Comparison of ENCODE assay signal across 24 cellular contexts in the genomic region with DNA sequence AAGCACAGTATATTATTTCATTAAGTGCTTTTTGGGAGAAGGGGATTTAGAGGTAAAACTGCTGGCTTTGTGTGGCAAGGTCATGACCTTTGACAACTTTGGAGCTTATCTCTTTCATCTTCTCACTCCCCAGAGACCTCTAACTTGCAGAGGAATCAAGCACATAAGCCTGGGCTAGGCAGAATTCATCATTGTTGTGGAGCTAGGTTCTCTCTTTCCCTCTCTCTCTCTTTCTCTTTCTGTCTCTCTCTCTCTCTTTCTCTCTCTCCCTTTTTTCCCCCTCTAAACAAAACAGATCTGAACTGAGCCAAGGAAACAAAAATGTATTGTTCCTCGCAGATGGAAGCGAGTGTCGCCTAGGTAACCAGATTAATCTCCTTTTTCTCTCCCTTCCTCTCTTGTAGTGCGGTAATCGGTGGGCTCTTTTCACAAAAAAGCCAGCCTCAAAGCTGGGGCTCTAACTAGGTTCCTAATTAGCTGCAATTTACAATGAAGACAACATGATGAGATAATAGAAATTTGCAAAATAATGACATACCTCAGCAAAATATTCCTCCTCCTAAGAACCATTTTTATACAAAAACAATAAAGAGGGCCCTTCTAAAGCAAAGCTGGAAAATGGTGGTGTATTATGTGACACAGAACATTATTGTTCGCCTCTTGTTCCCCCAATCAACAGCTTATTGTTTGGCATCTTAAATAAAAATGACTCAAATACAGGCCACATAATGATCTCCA.
A peak's percentile ranks its signal among the peaks of the same experiment; 100 is the strongest.
DNase-seq lines count a peak whose midpoint lies in the region; ATAC-seq and TF ChIP-seq lines count a peak whose summit lies in the region.
"Had no signal": no experiment of that assay in that cellular context is flagged by ENCODE, and none has a peak within 500 bp of the region (broad histone marks: within the 10 kb centered on the region; RNA-seq: fewer than 3 reads in every experiment).

No MANE protein-coding gene starts in this region.

- WGBS in ectodermal cell, 2 experiments = 18 to 19% methylated on average over 6 of the region's 6 CpGs

- H3K9me3 ChIP-seq in ectodermal cell (ENCODE audit: control insufficient read depth, low read length) = no peaks in the 10 kb centered on the region
- H3K9me3 ChIP-seq: BLaER1, lower lobe of right lung, pancreas, uterus had no signal

- H3K27me3 Mint-ChIP-seq in neural crest cell (ENCODE audit: low read depth) = no peaks in the 10 kb centered on the region
- H3K27me3 Mint-ChIP-seq: activated naive CD4-positive, alpha-beta T cell treated with anti-CD3 and anti-CD28 coated beads, Interleukin-2, amount 10 ng/mL, durations not matched to agents 7 days and 5 days had no signal

- peaks cover 10% of the 10 kb centered on the region for H3K9me3 Mint-ChIP-seq in neural crest cell
- H3K9me3 Mint-ChIP-seq: H9 had no signal

- TF ChIP-seq CTCF in neural crest cell (conservative IDR thresholded peaks at IDR 0.05) = no peak
- no peak for TF ChIP-seq CTCF in GM20000 (IDR thresholded peaks at IDR 0.05; ENCODE audit: extremely low read depth, missing control alignments)

- ATAC-seq in GM19328 (IDR thresholded peaks at IDR 0.05; ENCODE audit: unreplicated experiment) = no peak
- ATAC-seq: lower lobe of right lung, Panc1, pancreas had no signal

- no peaks in the 10 kb centered on the region for H3K36me3 ChIP-seq in ectodermal cell (ENCODE audit: control insufficient read depth, insufficient read depth, low read length)
- H3K36me3 ChIP-seq: BLaER1, lower lobe of right lung, pancreas, uterus had no signal

- H3K36me3 Mint-ChIP-seq in neural crest cell (ENCODE audit: low read depth) = peaks cover 8% of the 10 kb centered on the region
- H3K36me3 Mint-ChIP-seq: activated naive CD4-positive, alpha-beta T cell treated with anti-CD3 and anti-CD28 coated beads, Interleukin-2, amount 10 ng/mL, durations not matched to agents 7 days and 5 days had no signal

- no peaks in the 10 kb centered on the region for H3K27me3 ChIP-seq in ectodermal cell (ENCODE audit: control insufficient read depth, insufficient read depth, low read length, poor library complexity, severe bottlenecking)
- H3K27me3 ChIP-seq: BLaER1, pancreas, uterus had no signal

- H3K4me3 Mint-ChIP-seq in neural crest cell = peak overlapping the region; percentile 24
- H3K4me3 Mint-ChIP-seq: activated naive CD4-positive, alpha-beta T cell treated with anti-CD3 and anti-CD28 coated beads, Interleukin-2, amount 10 ng/mL, durations not matched to agents 7 days and 5 days; H9; T-helper 1 cell treated with Interleukin-12 subunit alpha and Interleukin-12 subunit beta and Interleukin-4 antibody, amounts not matched to agents 30 μg/mL and 1 μg/mL, for 36 hours had no signal

- no peak overlapping the region for H3K4me3 ChIP-seq in ectodermal cell (ENCODE audit: insufficient read depth, low read depth, low read length)
- H3K4me3 ChIP-seq: BLaER1, lower lobe of right lung, pancreas, uterus had no signal

- H3K27ac ChIP-seq in ectodermal cell (ENCODE audit: insufficient read depth, low read depth, low read length, poor library complexity, severe bottlenecking) = peak overlapping the region; percentile 79
- H3K27ac ChIP-seq: BLaER1, lower lobe of right lung, pancreas, uterus had no signal

- H3K4me1 Mint-ChIP-seq in neural crest cell = peaks cover 58% of the 10 kb centered on the region
- H3K4me1 Mint-ChIP-seq: activated naive CD4-positive, alpha-beta T cell treated with anti-CD3 and anti-CD28 coated beads, Interleukin-2, amount 10 ng/mL, durations not matched to agents 7 days and 5 days had no signal

- peaks cover 28% of the 10 kb centered on the region for H3K4me1 ChIP-seq in ectodermal cell (ENCODE audit: control insufficient read depth, insufficient read depth, low read length)
- H3K4me1 ChIP-seq: BLaER1, lower lobe of right lung, pancreas, uterus had no signal

- H3K27ac Mint-ChIP-seq in neural crest cell (ENCODE audit: unreplicated experiment) = peak overlapping the region; percentile 95
- H3K27ac Mint-ChIP-seq: activated naive CD4-positive, alpha-beta T cell treated with anti-CD3 and anti-CD28 coated beads, Interleukin-2, amount 10 ng/mL, durations not matched to agents 7 days and 5 days; T-helper 1 cell treated with Interleukin-12 subunit alpha and Interleukin-12 subunit beta and Interleukin-4 antibody, amounts not matched to agents 30 μg/mL and 1 μg/mL, for 36 hours had no signal

- DNase-seq in ELF-1 (ENCODE audit: low read depth, low spot score) = peak; percentile 10
- DNase-seq in NCI-H748 (lab: John Stamatoyannopoulos, UW; ENCODE audit: unreplicated experiment) = peak; percentile 76
- no peak for DNase-seq in neural crest cell (ENCODE audit: low read depth, low spot score)
- DNase-seq in GM20000 (ENCODE audit: low spot score) = no peak
- no peak for DNase-seq in SKM-1 treated with dmso at 0.1 percent for 144 hours (lab: John Stamatoyannopoulos, UW; ENCODE audit: unreplicated experiment)
- DNase-seq in amniotic stem cell (lab: John Stamatoyannopoulos, UW) = no peak
- DNase-seq: activated CD4-positive, alpha-beta T cell treated with anti-CD3 and anti-CD28 coated beads for 48 hours; activated naive CD4-positive, alpha-beta T cell treated with anti-CD3 and anti-CD28 coated beads, Interleukin-2, amount 10 ng/mL, durations not matched to agents 7 days and 5 days; activated T-cell treated with anti-CD3 and anti-CD28 coated beads, Interleukin-2, amount 50 U/mL, for 48 hours; erythroblast; foreskin fibroblast; H9; KBM-7; lower lobe of right lung; NCI-H1694 treated with DMSO at 0.1 percent for 48 hours; NCI-H446; NK-92 treated with Interleukin-12 subunit alpha and Interleukin-12 subunit beta, amount 100 ng/mL, for 24 hours; pancreas; uterus had no signal

Comparison
In these comparisons a context has a peak if more than half of its experiments do, and no peak if none do; other contexts are left out.
1. DNase-seq: peak in ELF-1 (single experiment) and NCI-H748 (single experiment); none in neural crest cell (single experiment), GM20000 (single experiment), SKM-1 treated with dmso at 0.1 percent for 144 hours (single experiment) and amniotic stem cell (single experiment).